23 cellular contexts compared by ENCODE assay signal in genomic region chr10:48381971-48382370, GRCh38.
A peak's percentile ranks its signal among the peaks of the same experiment; 100 is the strongest.
DNase-seq lines count a peak whose midpoint lies in the region; ATAC-seq, FAIRE-seq and TF ChIP-seq lines count a peak whose summit lies in the region.
"Had no signal": no experiment of that assay in that cellular context is flagged by ENCODE, and none has a peak within 500 bp of the region (broad histone marks: within the 10 kb centered on the region; RNA-seq: fewer than 3 reads in every experiment).

No MANE protein-coding gene starts in this region.

- TF ChIP-seq CTCF in HFFc6 (IDR thresholded peaks at IDR 0.05): no peak
- no peak for TF ChIP-seq CTCF in endodermal cell (conservative IDR thresholded peaks at IDR 0.05)
- TF ChIP-seq CTCF in right lobe of liver (IDR thresholded peaks at IDR 0.05): no peak

- H3K9ac ChIP-seq in endodermal cell (ENCODE audit: extremely low read depth, low read length, poor library complexity, severe bottlenecking): no peak overlapping the region
- H3K9ac ChIP-seq: BLaER1 had no signal

- no peak for ATAC-seq in right lobe of liver
- no peak for ATAC-seq in HG02840 (IDR thresholded peaks at IDR 0.05; ENCODE audit: low FRiP score, unreplicated experiment)
- ATAC-seq: GM12878 had no signal

- H3K27ac Mint-ChIP-seq in HFFc6 (peak overlapping the region; percentile 62), endodermal cell (no peak overlapping the region)
- H3K27ac Mint-ChIP-seq: CD14-positive monocyte; CD4-positive, CD25-positive, alpha-beta regulatory T cell; CD8-positive, alpha-beta memory T cell had no signal

- H3K27me3 ChIP-seq in endodermal cell (ENCODE audit: control insufficient read depth, insufficient read depth, low read length, poor library complexity, severe bottlenecking) (no peaks in the 10 kb centered on the region), right lobe of liver (no peaks in the 10 kb centered on the region)
- H3K27me3 ChIP-seq: BE2C, BLaER1 had no signal

- H3K4me1 Mint-ChIP-seq in HFFc6 (ENCODE audit: low read depth) (peaks cover 69% of the 10 kb centered on the region), endodermal cell (peaks cover 37% of the 10 kb centered on the region)
- H3K4me1 Mint-ChIP-seq: CD14-positive monocyte had no signal

- H3K9me3 ChIP-seq in endodermal cell (ENCODE audit: control insufficient read depth, low read length): peaks cover 30% of the 10 kb centered on the region
- H3K9me3 ChIP-seq in right lobe of liver: no peaks in the 10 kb centered on the region
- H3K9me3 ChIP-seq: BE2C had no signal

- no peaks in the 10 kb centered on the region for H3K9me3 Mint-ChIP-seq in HFFc6
- peaks cover 22% of the 10 kb centered on the region for H3K9me3 Mint-ChIP-seq in endodermal cell

- FAIRE-seq in GM18507 (lab: Jason Lieb, UNC) (peak; percentile 18), GM12892 (lab: Jason Lieb, UNC) (no peak)
- FAIRE-seq: D721Med, GM12878 had no signal

- H3K27ac ChIP-seq in endodermal cell (ENCODE audit: low read depth, low read length) (no peak overlapping the region), right lobe of liver (no peak overlapping the region)
- H3K27ac ChIP-seq: BLaER1 had no signal

- DNase-seq in GM18507 (ENCODE audit: extremely low spot score, insufficient read length, low read depth) (no peak), HFFc6 (no peak), endodermal cell (no peak), right lobe of liver (no peak), GM12892 (ENCODE audit: insufficient read length) (no peak), DMS79 treated with DMSO at 0.1 percent for 48 hours (lab: John Stamatoyannopoulos, UW) (no peak)
- DNase-seq: 8988T; ACHN; BE2C; C1 segment of cervical spinal cord; Calu3; CD4-positive, alpha-beta memory T cell; CD4-positive, CD25-positive, alpha-beta regulatory T cell; CD8-positive, alpha-beta memory T cell; COR-L47; DND-41; EL; GDM1 had no signal

- intact Hi-C loops in right lobe of liver (cut with DNase I): no loop called here

- H3K27me3 Mint-ChIP-seq in HFFc6 (ENCODE audit: insufficient read depth): peaks cover under 1% of the 10 kb centered on the region; the same call in 1 of the 2 replicates
- no peaks in the 10 kb centered on the region for H3K27me3 Mint-ChIP-seq in endodermal cell (ENCODE audit: insufficient read depth)
- H3K27me3 Mint-ChIP-seq: CD4-positive, alpha-beta memory T cell; CD4-positive, CD25-positive, alpha-beta regulatory T cell; CD8-positive, alpha-beta memory T cell had no signal

- H3K4me3 ChIP-seq in endodermal cell (ENCODE audit: low read length) (peak overlapping the region; percentile 46), right lobe of liver (no peak overlapping the region)
- H3K4me3 ChIP-seq: BLaER1, GM12878 had no signal

- H3K36me3 ChIP-seq in endodermal cell (ENCODE audit: control insufficient read depth, insufficient read depth, low read length) (peaks cover 8% of the 10 kb centered on the region), right lobe of liver (no peaks in the 10 kb centered on the region)
- H3K36me3 ChIP-seq: BE2C had no signal

- H3K4me1 ChIP-seq in endodermal cell (ENCODE audit: control insufficient read depth, insufficient read depth, low read length) (peaks cover 12% of the 10 kb centered on the region), right lobe of liver (no peaks in the 10 kb centered on the region)
- H3K4me1 ChIP-seq: BE2C, BLaER1 had no signal

- no peak overlapping the region for H3K4me3 Mint-ChIP-seq in HFFc6
- H3K4me3 Mint-ChIP-seq in endodermal cell: no peak overlapping the region
- H3K4me3 Mint-ChIP-seq: CD14-positive monocyte; CD4-positive, alpha-beta memory T cell; CD4-positive, CD25-positive, alpha-beta regulatory T cell; CD8-positive, alpha-beta memory T cell had no signal

- no peak for TF ChIP-seq POLR2A in right lobe of liver (IDR thresholded peaks at IDR 0.05)
- TF ChIP-seq POLR2A in GM12892 (IDR thresholded peaks at IDR 0.05; ENCODE audit: low read depth, low read length): no peak

- no peaks in the 10 kb centered on the region; the same call in none of the 2 replicates for H3K36me3 Mint-ChIP-seq in HFFc6 (ENCODE audit: low read depth)
- H3K36me3 Mint-ChIP-seq in endodermal cell (ENCODE audit: low read depth): peaks cover 17% of the 10 kb centered on the region
- H3K36me3 Mint-ChIP-seq: CD14-positive monocyte had no signal
